In the genomic region with DNA sequence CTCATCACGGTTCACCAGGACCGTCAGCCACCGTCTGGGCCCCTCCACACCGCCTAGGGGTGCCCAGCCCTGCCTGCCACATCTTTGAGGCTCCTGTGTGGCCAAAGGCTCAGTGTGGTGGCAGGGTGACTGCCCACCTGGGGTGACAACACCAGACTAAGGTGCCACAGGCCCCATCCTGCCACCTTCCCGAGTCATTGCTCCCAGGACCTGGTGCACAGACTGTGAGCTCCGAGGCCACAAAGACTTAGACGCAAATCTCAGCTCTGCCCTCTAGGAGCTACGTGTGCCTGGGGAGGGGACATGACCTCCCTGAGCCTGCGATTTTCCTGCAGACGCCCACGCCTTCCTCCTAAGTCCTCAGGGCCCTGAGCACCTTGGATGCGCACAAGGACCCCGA, we compare ENCODE assay signal across 20 cellular contexts.
"Had no signal": no experiment of that assay in that cellular context is flagged by ENCODE, and none has a peak within 500 bp of the region (broad histone marks: within the 10 kb centered on the region; RNA-seq: fewer than 3 reads in every experiment).

No MANE protein-coding gene starts in this region.

- FAIRE-seq: colon, kidney, pancreas had no signal

- ATAC-seq: left colon; left ventricle myocardium superior; naive thymus-derived CD4-positive, alpha-beta T cell; pancreas; psoas muscle; right lobe of liver; stimulated activated naive B cell treated with anti-CD40 and anti-IgM and Interleukin-4, amounts not matched to agents 10 μg/mL and 1 μg/mL and 100 μg/mL, for 72 hours; stimulated activated naive CD8-positive, alpha-beta T cell treated with anti-CD3 and anti-CD28 coated beads, Interleukin-15, amount 100 ng/mL, for 72 hours had no signal

- H3K27me3 Mint-ChIP-seq: naive thymus-derived CD4-positive, alpha-beta T cell; stimulated activated naive B cell treated with anti-CD40 and anti-IgM and Interleukin-4, amounts not matched to agents 10 μg/mL and 1 μg/mL and 100 μg/mL, for 72 hours; stimulated activated naive CD8-positive, alpha-beta T cell treated with anti-CD3 and anti-CD28 coated beads, Interleukin-15, amount 100 ng/mL, for 72 hours had no signal

- H3K4me3 ChIP-seq: hepatocyte, lung, pancreas, psoas muscle, right lobe of liver, testis, tibial nerve had no signal

- H3K9me3 ChIP-seq: pancreas, psoas muscle, right lobe of liver, testis, tibial nerve had no signal

- H3K9me3 Mint-ChIP-seq: naive thymus-derived CD4-positive, alpha-beta T cell; stimulated activated naive B cell treated with anti-CD40 and anti-IgM and Interleukin-4, amounts not matched to agents 10 μg/mL and 1 μg/mL and 100 μg/mL, for 72 hours; stimulated activated naive CD8-positive, alpha-beta T cell treated with anti-CD3 and anti-CD28 coated beads, Interleukin-15, amount 100 ng/mL, for 72 hours had no signal

- H2AFZ ChIP-seq: hepatocyte had no signal

- H3K4me1 ChIP-seq: pancreas, psoas muscle, right lobe of liver had no signal

- H3K4me3 Mint-ChIP-seq: naive thymus-derived CD4-positive, alpha-beta T cell; stimulated activated naive B cell treated with anti-CD40 and anti-IgM and Interleukin-4, amounts not matched to agents 10 μg/mL and 1 μg/mL and 100 μg/mL, for 72 hours; stimulated activated naive CD8-positive, alpha-beta T cell treated with anti-CD3 and anti-CD28 coated beads, Interleukin-15, amount 100 ng/mL, for 72 hours had no signal

- H3K27ac ChIP-seq: hepatocyte, pancreas, psoas muscle, right lobe of liver, tibial nerve had no signal

- H3K4me2 ChIP-seq: hepatocyte had no signal

- DNase-seq: effector CD4-positive, alpha-beta T cell; foreskin melanocyte; kidney; left colon; left ventricle myocardium superior; mesendoderm; naive thymus-derived CD4-positive, alpha-beta T cell; retina; right lobe of liver; stimulated activated CD4-positive, alpha-beta T cell treated with anti-CD3 and anti-CD28 coated beads, Interleukin-2, amount 100 ng/mL, for 24 hours; stimulated activated CD4-positive, alpha-beta T cell treated with anti-CD3 and anti-CD28 coated beads, Interleukin-4, amount 100 ng/mL, for 4 hours; stimulated activated naive B cell treated with anti-CD40 and anti-IgM and Interleukin-4, amounts not matched to agents 10 μg/mL and 1 μg/mL and 100 μg/mL, for 72 hours; stimulated activated naive CD8-positive, alpha-beta T cell treated with anti-CD3 and anti-CD28 coated beads, Interleukin-15, amount 100 ng/mL, for 72 hours; testis had no signal

- H3K27ac Mint-ChIP-seq: naive thymus-derived CD4-positive, alpha-beta T cell had no signal

- H3K27me3 ChIP-seq: hepatocyte, pancreas, right lobe of liver, testis, tibial nerve had no signal

- H3K79me2 ChIP-seq: hepatocyte had no signal
